Comparison of ENCODE assay signal across 1 cellular context in genomic region chr6:125030969-125031368, GRCh38.
TF ChIP-seq lines count a peak whose summit lies in the region.

No MANE protein-coding gene starts in this region.

TF ChIP-seq in SK-N-SH, 30 proteins besides CTCF, POLR2A, EP300 and RAD21 (continued from another document):
- TF ChIP-seq, protein P1, sequence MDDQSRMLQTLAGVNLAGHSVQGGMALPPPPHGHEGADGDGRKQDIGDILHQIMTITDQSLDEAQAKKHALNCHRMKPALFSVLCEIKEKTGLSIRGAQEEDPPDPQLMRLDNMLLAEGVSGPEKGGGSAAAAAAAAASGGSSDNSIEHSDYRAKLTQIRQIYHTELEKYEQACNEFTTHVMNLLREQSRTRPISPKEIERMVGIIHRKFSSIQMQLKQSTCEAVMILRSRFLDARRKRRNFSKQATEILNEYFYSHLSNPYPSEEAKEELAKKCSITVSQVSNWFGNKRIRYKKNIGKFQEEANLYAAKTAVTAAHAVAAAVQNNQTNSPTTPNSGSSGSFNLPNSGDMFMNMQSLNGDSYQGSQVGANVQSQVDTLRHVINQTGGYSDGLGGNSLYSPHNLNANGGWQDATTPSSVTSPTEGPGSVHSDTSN (IDR thresholded peaks at IDR 0.05): no peak
- TF ChIP-seq TCF12 (IDR thresholded peaks at IDR 0.05): no peak
- no peak for TF ChIP-seq SIN3A (IDR thresholded peaks at IDR 0.05; ENCODE audit: borderline replicate concordance, low read depth, low read length)
